21 cellular contexts compared by ENCODE assay signal in genomic region chr18:74533666-74534065, GRCh38. TPM values are rescaled to one million over a fixed set of nuclear protein-coding genes. Genes with fewer than 3 reads are reported as not detected.
"Had no signal": no experiment of that assay in that cellular context is flagged by ENCODE, and none has a peak within 500 bp of the region (broad histone marks: within the 10 kb centered on the region; RNA-seq: fewer than 3 reads in every experiment).

No MANE protein-coding gene starts in this region.

- H3K27me3 ChIP-seq: foreskin keratinocyte, pancreas, tibial nerve, vagina had no signal

- ATAC-seq: activated CD4-positive, alpha-beta T cell treated with anti-CD3 and anti-CD28 coated beads for 36 hours; activated CD8-positive, alpha-beta T cell treated with anti-CD3 and anti-CD28 coated beads, Interleukin-2, amount 10 ng/mL, durations not matched to agents 7 days and 5 days; activated naive CD4-positive, alpha-beta T cell treated with anti-CD3 and anti-CD28 coated beads, Interleukin-2, amount 50 U/mL, for 72 hours; foreskin keratinocyte; left colon; pancreas; T-cell had no signal

- H3K27me3 Mint-ChIP-seq: activated CD4-positive, alpha-beta T cell treated with anti-CD3 and anti-CD28 coated beads for 36 hours had no signal

- DNase-seq: activated CD4-positive, alpha-beta T cell treated with anti-CD3 and anti-CD28 coated beads for 36 hours; activated CD8-positive, alpha-beta memory T cell treated with anti-CD3 and anti-CD28 coated beads, Interleukin-2, amount 50 U/mL, for 4 hours; activated CD8-positive, alpha-beta T cell treated with anti-CD3 and anti-CD28 coated beads, Interleukin-2, amount 10 ng/mL, durations not matched to agents 7 days and 5 days; activated gamma-delta T cell; activated T-cell treated with anti-CD3 and anti-CD28 coated beads, Interleukin-2, amount 50 U/mL, for 48 hours; central memory CD4-positive, alpha-beta T cell; cortex of kidney; effector CD8-positive, alpha-beta T cell; foreskin keratinocyte; immature natural killer cell; left colon; pancreas; stimulated activated CD4-positive, alpha-beta T cell treated with anti-CD3 and anti-CD28 coated beads, Interleukin-12 subunit alpha, Interleukin-12 subunit beta, amount 100 ng/mL, for 4 hours; stimulated activated CD4-positive, alpha-beta T cell treated with anti-CD3 and anti-CD28 coated beads, Interleukin-2, amount 100 ng/mL, for 24 hours; T-cell; T-helper 9 cell had no signal

- H3K36me3 Mint-ChIP-seq: activated naive CD4-positive, alpha-beta T cell treated with anti-CD3 and anti-CD28 coated beads, Interleukin-2, amount 50 U/mL, for 72 hours; T-cell had no signal

- H3K27ac Mint-ChIP-seq: activated CD4-positive, alpha-beta T cell treated with anti-CD3 and anti-CD28 coated beads for 36 hours; activated CD8-positive, alpha-beta T cell treated with anti-CD3 and anti-CD28 coated beads, Interleukin-2, amount 10 ng/mL, durations not matched to agents 7 days and 5 days; activated naive CD4-positive, alpha-beta T cell treated with anti-CD3 and anti-CD28 coated beads, Interleukin-2, amount 50 U/mL, for 72 hours; immature natural killer cell; T-cell had no signal

- H3K4me1 Mint-ChIP-seq: activated CD4-positive, alpha-beta T cell treated with anti-CD3 and anti-CD28 coated beads for 36 hours; immature natural killer cell had no signal

- H3K9me3 Mint-ChIP-seq: activated naive CD4-positive, alpha-beta T cell treated with anti-CD3 and anti-CD28 coated beads, Interleukin-2, amount 50 U/mL, for 72 hours; T-cell had no signal

- H3K36me3 ChIP-seq: pancreas, tibial nerve, vagina had no signal

- H3K4me1 ChIP-seq: foreskin keratinocyte, pancreas, tibial nerve, vagina had no signal

- H3K27ac ChIP-seq: foreskin keratinocyte, pancreas, tibial nerve, vagina, VCaP had no signal

- H3K4me3 ChIP-seq: lung, pancreas, tibial nerve, vagina had no signal

- H3K4me3 Mint-ChIP-seq: activated CD4-positive, alpha-beta T cell treated with anti-CD3 and anti-CD28 coated beads for 36 hours; activated CD8-positive, alpha-beta T cell treated with anti-CD3 and anti-CD28 coated beads, Interleukin-2, amount 10 ng/mL, durations not matched to agents 7 days and 5 days; immature natural killer cell; T-cell had no signal

- H3K9me3 ChIP-seq: pancreas, vagina had no signal

RNA-seq across cellular contexts. Expression of gene CNDP1, which starts 0.6 kb away (rescaled TPM):
- total RNA-seq: activated CD4-positive, alpha-beta T cell treated with anti-CD3 and anti-CD28 coated beads for 36 hours; activated CD8-positive, alpha-beta T cell treated with anti-CD3 and anti-CD28 coated beads, Interleukin-2, amount 10 ng/mL, durations not matched to agents 7 days and 5 days; foreskin keratinocyte; left colon; lung had no signal
- polyA plus RNA-seq: foreskin keratinocyte, immature natural killer cell had no signal
